14 cellular contexts compared by ENCODE assay signal in genomic region chr3:11610044-11610671, GRCh38. TPM values are rescaled to one million over a fixed set of nuclear protein-coding genes. Genes with fewer than 3 reads are reported as not detected.
A peak's percentile ranks its signal among the peaks of the same experiment; 100 is the strongest.
DNase-seq lines count a peak whose midpoint lies in the region; ATAC-seq, FAIRE-seq and TF ChIP-seq lines count a peak whose summit lies in the region.
"Had no signal": no experiment of that assay in that cellular context is flagged by ENCODE, and none has a peak within 500 bp of the region (broad histone marks: within the 10 kb centered on the region; RNA-seq: fewer than 3 reads in every experiment).

No MANE protein-coding gene starts in this region.

- H3K36me3 ChIP-seq in breast epithelium = no peaks in the 10 kb centered on the region
- no peaks in the 10 kb centered on the region for H3K36me3 ChIP-seq in H1 (ENCODE audit: control insufficient read depth in 2 of 4, insufficient read depth in 4 of 4, low read length in 3 of 4)
- H3K36me3 ChIP-seq in uterus = no peaks in the 10 kb centered on the region
- no peaks in the 10 kb centered on the region for H3K36me3 ChIP-seq in lower lobe of right lung
- H3K36me3 ChIP-seq: upper lobe of right lung had no signal

- H3K79me1 ChIP-seq in H1 (ENCODE audit: low read depth, low read length) = peaks cover 14% of the 10 kb centered on the region

- H3K4me3 ChIP-seq in breast epithelium (peak overlapping the region in 1 of 3 donors; percentile 45), H1 (ENCODE audit: extremely low read depth in 1 of 4, insufficient read depth in 2 of 4, low read depth in 3 of 4, low read length in 4 of 4) (no peak overlapping the region), uterus (no peak overlapping the region), lower lobe of right lung (no peak overlapping the region)
- H3K4me3 ChIP-seq: upper lobe of right lung had no signal

- TF ChIP-seq CTCF in breast epithelium (IDR thresholded peaks at IDR 0.05) (no peak), MCF 10A (IDR thresholded peaks at IDR 0.05; ENCODE audit: unreplicated experiment) (no peak), H1 (IDR thresholded peaks at IDR 0.05; ENCODE audit: control extremely low read depth in 1 of 3, insufficient read depth in 1 of 3, low read depth in 1 of 3, low read length in 3 of 3) (no peak), uterus (IDR thresholded peaks at IDR 0.05) (no peak), lower lobe of right lung (IDR thresholded peaks at IDR 0.05) (no peak), foreskin keratinocyte (conservative IDR thresholded peaks at IDR 0.05) (no peak)

- H3K27ac Mint-ChIP-seq in MCF 10A (ENCODE audit: low read depth, unreplicated experiment) = no peak overlapping the region
- H3K27ac Mint-ChIP-seq: T-cell had no signal

- H2BK15ac ChIP-seq in H1 (ENCODE audit: low read length) = no peak overlapping the region

- H3K27ac ChIP-seq in breast epithelium (peak overlapping the region; percentile 44 to 63), H1 (ENCODE audit: low read depth, low read length) (no peak overlapping the region), uterus (peak overlapping the region; percentile 45 to 60), lower lobe of right lung (no peak overlapping the region), foreskin keratinocyte (no peak overlapping the region)
- H3K27ac ChIP-seq: upper lobe of right lung had no signal

- ATAC-seq in lower lobe of right lung = no peak
- no peak for ATAC-seq in foreskin keratinocyte
- ATAC-seq: T-cell, upper lobe of right lung had no signal

- no peak overlapping the region for H3K14ac ChIP-seq in H1 (ENCODE audit: insufficient read length)

- H3K9me3 ChIP-seq in breast epithelium = no peaks in the 10 kb centered on the region
- no peaks in the 10 kb centered on the region for H3K9me3 ChIP-seq in H1 (ENCODE audit: insufficient read depth in 2 of 2, low read depth in 1 of 2, low read length in 1 of 2)
- H3K9me3 ChIP-seq in uterus = no peaks in the 10 kb centered on the region
- no peaks in the 10 kb centered on the region for H3K9me3 ChIP-seq in lower lobe of right lung
- H3K9me3 ChIP-seq: upper lobe of right lung had no signal

- no peaks in the 10 kb centered on the region for H3K23me2 ChIP-seq in H1 (ENCODE audit: low read depth, low read length)

- H3K23ac ChIP-seq in H1 (ENCODE audit: insufficient read length) = no peak overlapping the region

- no peak overlapping the region for H2BK120ac ChIP-seq in H1 (replicated peaks; ENCODE audit: low read depth, low read length)

- H2BK12ac ChIP-seq in H1 (ENCODE audit: low read depth, low read length) = no peak overlapping the region

- no TSS peak for BruUV-seq in MCF 10A (replicated peaks; lab: Mats Ljungman, UMichigan)

- H3K56ac ChIP-seq in H1 (replicated peaks; ENCODE audit: insufficient read length, low read depth, low read length) = no peak overlapping the region

- no peak overlapping the region for H4K5ac ChIP-seq in H1 (ENCODE audit: insufficient read length, low read depth, low read length)

- intact Hi-C loops in breast epithelium (cut with DNase I; ENCODE audit: low total_unique reads) = no loop called here
- intact Hi-C loops in MCF 10A (cut with micrococcal nuclease) = no loop called here
- intact Hi-C loops in uterus (cut with DNase I; ENCODE audit: low total_unique reads) = no loop called here
- intact Hi-C loops in lower lobe of right lung (cut with DNase I) = no loop called here

- H2AFZ ChIP-seq in H1 (ENCODE audit: low read length) = no peak overlapping the region

- TF ChIP-seq POLR2A in breast epithelium (IDR thresholded peaks at IDR 0.05) (no peak), H1 (IDR thresholded peaks at IDR 0.05; ENCODE audit: control extremely low read depth in 1 of 2, low read depth in 2 of 2, low read length in 2 of 2) (no peak), uterus (IDR thresholded peaks at IDR 0.05) (no peak)

- H3K4me3 Mint-ChIP-seq in MCF 10A (ENCODE audit: unreplicated experiment) = no peak overlapping the region

- H3K9me3 Mint-ChIP-seq in MCF 10A (ENCODE audit: unreplicated experiment) = no peaks in the 10 kb centered on the region
- H3K9me3 Mint-ChIP-seq: T-cell had no signal

- H2BK5ac ChIP-seq in H1 (ENCODE audit: low read depth, low read length) = no peak overlapping the region

- no peak overlapping the region for H4K91ac ChIP-seq in H1 (replicated peaks; ENCODE audit: insufficient read length, low read length)

- H3K4me2 ChIP-seq in H1 (ENCODE audit: insufficient read depth in 1 of 2, low read depth in 2 of 2, low read length in 2 of 2) = no peak overlapping the region

- H3K27me3 ChIP-seq in breast epithelium (no peaks in the 10 kb centered on the region), H1 (replicated peaks in 1 of 4; ENCODE audit: control insufficient read depth in 3 of 4, extremely low read depth in 1 of 4, insufficient read depth in 3 of 4, low read length in 3 of 4) (no peaks in the 10 kb centered on the region), uterus (no peaks in the 10 kb centered on the region), lower lobe of right lung (ENCODE audit: low read depth) (no peaks in the 10 kb centered on the region), foreskin keratinocyte (no peaks in the 10 kb centered on the region)
- H3K27me3 ChIP-seq: upper lobe of right lung had no signal

- H2AK5ac ChIP-seq in H1 (ENCODE audit: low read depth, low read length) = no peak overlapping the region

- TF ChIP-seq RAD21 in H1 (IDR thresholded peaks at IDR 0.05 in 1 of 2, conservative IDR thresholded peaks at IDR 0.05 in 1 of 2; ENCODE audit: low read depth in 2 of 2, low read length in 2 of 2) = no peak

- no peak overlapping the region for H3K18ac ChIP-seq in H1 (ENCODE audit: extremely low read depth, low read length)

- H3K4me1 Mint-ChIP-seq in MCF 10A (ENCODE audit: insufficient read depth, unreplicated experiment) = peaks cover 43% of the 10 kb centered on the region

- no peaks in the 10 kb centered on the region for H3K27me3 Mint-ChIP-seq in MCF 10A (ENCODE audit: insufficient read depth, unreplicated experiment)
- H3K27me3 Mint-ChIP-seq: T-cell had no signal

- peaks cover 13 to 21% of the 10 kb centered on the region in 2 experiments for H4K20me1 ChIP-seq in H1 (replicated peaks in 1 of 2; ENCODE audit: control insufficient read depth in 1 of 2, insufficient read depth in 2 of 2, low read length in 2 of 2)

- peaks cover 30% of the 10 kb centered on the region for H3K36me3 Mint-ChIP-seq in MCF 10A (ENCODE audit: insufficient read depth, unreplicated experiment)

- POLR2A ChIA-PET in MCF 10A (lab: Yijun Ruan, JAX) (interaction anchor here (0.6 kb wide), 1 partner anchor 34 kb away, joined by 4 read pairs; no protein-coding TSS in a partner anchor), H1 (lab: Charles Lee; ENCODE audit: partially characterized antibody) (interaction anchor here (1.8 to 2.2 kb wide), 2 partner anchors 9 to 25 kb away, joined by 5 to 6 read pairs; no protein-coding TSS in a partner anchor)

- peaks cover 7 to 99% of the 10 kb centered on the region in 2 experiments for H3K79me2 ChIP-seq in H1 (ENCODE audit: control insufficient read depth in 1 of 2, insufficient read depth in 2 of 2, low read length in 2 of 2)

- CTCF ChIA-PET in MCF 10A (lab: Yijun Ruan, JAX) = interaction anchor here (1.2 kb wide), 1 partner anchor 56 kb away, joined by 3 read pairs; no protein-coding TSS in a partner anchor
- CTCF ChIA-PET in H1 (lab: Charles Lee; ENCODE audit: partially characterized antibody) = interaction anchor here (0.6 to 1.4 kb wide), 3 partner anchors 17 to 43 kb away, joined by 3 to 4 read pairs (median 4); no protein-coding TSS in a partner anchor

- no peak for FAIRE-seq in H1 (lab: Jason Lieb, UNC)
- FAIRE-seq: keratinocyte had no signal

- H3K9ac ChIP-seq in H1 (replicated peaks in 1 of 4; ENCODE audit: extremely low read depth in 1 of 4, low read depth in 3 of 4, low read length in 3 of 4) = no peak overlapping the region

- H3K4ac ChIP-seq in H1 (replicated peaks; ENCODE audit: insufficient read length, low read depth, low read length) = peak overlapping the region; percentile 30

- H2BK20ac ChIP-seq in H1 (ENCODE audit: low read length) = no peak overlapping the region

- H3K4me1 ChIP-seq in breast epithelium (peaks cover 6 to 8% of the 10 kb centered on the region in 2 donors), H1 (replicated peaks in 1 of 4; ENCODE audit: control insufficient read depth in 3 of 4, insufficient read depth in 4 of 4, low read length in 3 of 4) (peaks cover 0 to 22% (median 5%) of the 10 kb centered on the region in 4 experiments; a peak in 3 of 7 replicates), uterus (peaks cover 16 to 36% of the 10 kb centered on the region in 2 donors), lower lobe of right lung (peaks cover 48% of the 10 kb centered on the region), foreskin keratinocyte (peaks cover 18% of the 10 kb centered on the region)

- DNase-seq in breast epithelium (ENCODE audit: low spot score in 2 of 2) (no peak), MCF 10A (ENCODE audit: unreplicated experiment) (no peak), H1 (ENCODE audit: low read depth in 1 of 2, low spot score in 2 of 2) (no peak), myocyte (ENCODE audit: low read depth) (peak; percentile 87), uterus (no peak), lower lobe of right lung (no peak), foreskin keratinocyte (no peak)
- no peak for DNase-seq in effector CD4-positive, alpha-beta T cell
- DNase-seq: activated CD8-positive, alpha-beta memory T cell treated with anti-CD3 and anti-CD28 coated beads, Interleukin-2, amount 50 U/mL, for 48 hours; NCI-H2107; stimulated activated CD4-positive, alpha-beta T cell treated with anti-CD3 and anti-CD28 coated beads, Interleukin-1b, Interleukin-23, amount 100 ng/mL, for 48 hours; upper lobe of right lung had no signal

- peak overlapping the region; percentile 35; the same call in 1 of the 2 replicates for H4K8ac ChIP-seq in H1 (ENCODE audit: extremely low read depth, insufficient read depth, low read length)

- WGBS in H1 (ENCODE audit: extremely low coverage in 1 of 2, insufficient coverage in 1 of 2, insufficient read length in 1 of 2, insufficient replicate concordance in 2 of 2, low coverage in 1 of 2, low lambda C conversion rate in 2 of 2, missing lambda C conversion rate in 1 of 2), 2 experiments = 83% methylated on average over 22 of the region's 23 CpGs; no CpG with 5 or more reads in 1 of the 2 experiments

- TF ChIP-seq EP300 in H1 (IDR thresholded peaks at IDR 0.05; ENCODE audit: borderline replicate concordance in 1 of 2, low read depth in 2 of 2, low read length in 2 of 2) = no peak

RNA-seq across cellular contexts. Expression of gene VGLL4, which starts 33.6 kb away (rescaled TPM):
- total RNA-seq in breast epithelium (10 to 100 TPM; 48.0 to 90.0 (median 68.5) TPM), MCF 10A (2022) (31.3 and 31.7 TPM in 2 replicates), myocyte (71.9 and 102 TPM in 2 replicates), uterus (100 to 1,000 TPM in 3 of 4 donors, 10 to 100 TPM in 1; 79.3 to 144 (median 143) TPM), lower lobe of right lung (45.5 TPM), foreskin keratinocyte (28.3 and 30.2 TPM in 2 replicates)
- 41.9 and 45.1 TPM in 2 replicates for total RNA-seq in H1 (2021; fragmentation: NEBNext Ultra II Directional; extraction: Animal tissue kit (Norgen Biotek cat#: 25700))
- polyA plus RNA-seq in H1 (2011; rRNA removed) (50.0 and 61.4 TPM in 2 replicates), foreskin keratinocyte (13.6 and 14.8 TPM in 2 replicates)
- polyA plus RNA-seq in H1 (2011; cell fraction: cytosol; rRNA removed) = 36.8 TPM
- 47.2 TPM for polyA plus RNA-seq in H1 (2011; cell fraction: nucleus; rRNA removed)
- 25.0 to 30.9 TPM (median 26.7 TPM) in 4 replicates for polyA plus RNA-seq in H1 (2012, experiment 1 of 2)
- 28.4 TPM for polyA plus RNA-seq in H1 (2012, experiment 2 of 2)
- polyA plus RNA-seq in H1 (2013, experiment 1 of 2) = 33.7 TPM
- polyA plus RNA-seq in H1 (2013, experiment 2 of 2) = 33.3 TPM
- 23.2 and 35.7 TPM in 2 replicates for polyA minus RNA-seq in H1 (2011; rRNA and poly(A)+ RNA removed)
- 23.8 TPM for polyA minus RNA-seq in H1 (2011; cell fraction: cytosol; rRNA and poly(A)+ RNA removed)
- polyA minus RNA-seq in H1 (2011; cell fraction: nucleus; rRNA and poly(A)+ RNA removed) = 46.4 TPM
- 60.3 TPM for polyA plus RNA-seq in myocyte (2012)

Comparison
In these comparisons a context has a peak if more than half of its experiments do, and no peak if none do; other contexts are left out.
1. H3K27ac ChIP-seq: peak in breast epithelium (2 of 2) and uterus (2 of 2); none in H1 (single experiment), lower lobe of right lung (single experiment) and foreskin keratinocyte (single experiment).